Comparison of ENCODE assay signal across 10 cellular contexts in the genomic region with DNA sequence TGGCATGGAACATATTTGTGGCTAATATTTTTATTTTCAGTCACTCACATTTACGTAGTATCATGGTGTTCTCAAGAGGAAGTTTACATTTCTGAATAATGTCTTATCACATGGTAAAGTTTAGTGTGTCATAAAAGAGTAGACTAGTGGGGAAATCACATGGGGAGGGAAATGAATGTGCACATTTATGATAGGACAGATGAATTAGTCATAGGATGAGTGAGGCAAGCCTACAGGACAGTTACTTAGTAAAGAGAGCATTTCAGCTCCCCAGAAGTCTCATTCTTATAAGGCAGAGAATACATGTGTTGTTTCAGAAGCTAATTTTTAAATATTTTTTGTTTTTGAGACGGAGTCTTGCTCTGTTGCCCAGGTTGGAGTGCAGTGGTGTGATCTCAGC. TPM values are rescaled to one million over a fixed set of nuclear protein-coding genes. Genes with fewer than 3 reads are reported as not detected.
DNase-seq lines count a peak whose midpoint lies in the region; ATAC-seq and TF ChIP-seq lines count a peak whose summit lies in the region.
"Had no signal": no experiment of that assay in that cellular context is flagged by ENCODE, and none has a peak within 500 bp of the region (broad histone marks: within the 10 kb centered on the region; RNA-seq: fewer than 3 reads in every experiment).

No MANE protein-coding gene starts in this region.

- no peaks in the 10 kb centered on the region for H3K4me1 ChIP-seq in upper lobe of right lung

- no peak overlapping the region for H3K4me3 ChIP-seq in upper lobe of right lung
- H3K4me3 ChIP-seq: heart left ventricle had no signal

- H3K27me3 Mint-ChIP-seq in activated naive CD4-positive, alpha-beta T cell treated with anti-CD3 and anti-CD28 coated beads, Interleukin-2, amount 50 U/mL, for 24 hours, result no peaks in the 10 kb centered on the region
- no peaks in the 10 kb centered on the region for H3K27me3 Mint-ChIP-seq in T-helper 1 cell treated with Interleukin-12 subunit alpha and Interleukin-12 subunit beta and Interleukin-4 antibody, amounts not matched to agents 30 μg/mL and 1 μg/mL, for 36 hours (ENCODE audit: low read depth)

- no peak for DNase-seq in activated naive CD4-positive, alpha-beta T cell treated with Interleukin-2 at 50 U/mL for 16 hours
- DNase-seq in fibroblast of the conjunctiva (ENCODE audit: low read depth), result peak; percentile 46
- DNase-seq in upper lobe of right lung, result no peak
- DNase-seq in Right ventricle myocardium inferior (ENCODE audit: missing footprints), result no peak
- DNase-seq in iPS-NIHi7 (ENCODE audit: extremely low spot score), result no peak
- DNase-seq: heart left ventricle, NCI-H1092 had no signal

- H3K27me3 ChIP-seq in upper lobe of right lung, result no peaks in the 10 kb centered on the region
- H3K27me3 ChIP-seq: heart left ventricle had no signal

- no peak overlapping the region for H3K4me3 Mint-ChIP-seq in activated naive CD4-positive, alpha-beta T cell treated with anti-CD3 and anti-CD28 coated beads, Interleukin-2, amount 50 U/mL, for 24 hours
- peak overlapping the region; percentile 38 for H3K4me3 Mint-ChIP-seq in T-helper 1 cell treated with Interleukin-12 subunit alpha and Interleukin-12 subunit beta and Interleukin-4 antibody, amounts not matched to agents 30 μg/mL and 1 μg/mL, for 36 hours

- H3K27ac ChIP-seq in upper lobe of right lung, result no peak overlapping the region

- H3K4me1 Mint-ChIP-seq in activated naive CD4-positive, alpha-beta T cell treated with anti-CD3 and anti-CD28 coated beads, Interleukin-2, amount 50 U/mL, for 24 hours, result peaks cover 22% of the 10 kb centered on the region
- peaks cover 43% of the 10 kb centered on the region for H3K4me1 Mint-ChIP-seq in T-helper 1 cell treated with Interleukin-12 subunit alpha and Interleukin-12 subunit beta and Interleukin-4 antibody, amounts not matched to agents 30 μg/mL and 1 μg/mL, for 36 hours (ENCODE audit: low read depth)

- intact Hi-C loops in upper lobe of right lung (cut with DNase I) (no loop called here), Right ventricle myocardium inferior (cut with DNase I) (no loop called here)

- no peaks in the 10 kb centered on the region for H3K9me3 Mint-ChIP-seq in activated naive CD4-positive, alpha-beta T cell treated with anti-CD3 and anti-CD28 coated beads, Interleukin-2, amount 50 U/mL, for 24 hours
- H3K9me3 Mint-ChIP-seq in T-helper 1 cell treated with Interleukin-12 subunit alpha and Interleukin-12 subunit beta and Interleukin-4 antibody, amounts not matched to agents 30 μg/mL and 1 μg/mL, for 36 hours, result no peaks in the 10 kb centered on the region

- H3K36me3 Mint-ChIP-seq in activated naive CD4-positive, alpha-beta T cell treated with anti-CD3 and anti-CD28 coated beads, Interleukin-2, amount 50 U/mL, for 24 hours, result peaks cover 3% of the 10 kb centered on the region
- H3K36me3 Mint-ChIP-seq in T-helper 1 cell treated with Interleukin-12 subunit alpha and Interleukin-12 subunit beta and Interleukin-4 antibody, amounts not matched to agents 30 μg/mL and 1 μg/mL, for 36 hours (ENCODE audit: low read depth), result peaks cover 23% of the 10 kb centered on the region

- peak; percentile 73 for ATAC-seq in upper lobe of right lung
- ATAC-seq in Right ventricle myocardium inferior, result no peak
- ATAC-seq in GM21723 (IDR thresholded peaks at IDR 0.05; ENCODE audit: unreplicated experiment), result no peak
- ATAC-seq: heart left ventricle had no signal

- peak overlapping the region; percentile 68 for H3K27ac Mint-ChIP-seq in activated naive CD4-positive, alpha-beta T cell treated with anti-CD3 and anti-CD28 coated beads, Interleukin-2, amount 50 U/mL, for 24 hours
- H3K27ac Mint-ChIP-seq in T-helper 1 cell treated with Interleukin-12 subunit alpha and Interleukin-12 subunit beta and Interleukin-4 antibody, amounts not matched to agents 30 μg/mL and 1 μg/mL, for 36 hours, result peak overlapping the region; percentile 81

- H3K36me3 ChIP-seq in upper lobe of right lung, result no peaks in the 10 kb centered on the region
- H3K36me3 ChIP-seq: heart left ventricle had no signal

- H3K9me3 ChIP-seq in upper lobe of right lung, result no peaks in the 10 kb centered on the region
- H3K9me3 ChIP-seq: heart left ventricle had no signal

- no peak for TF ChIP-seq CTCF in upper lobe of right lung (IDR thresholded peaks at IDR 0.05)

RNA-seq across cellular contexts. Expression of gene GK, which starts 6.2 kb away (rescaled TPM):
- total RNA-seq in upper lobe of right lung (48.3 TPM), Right ventricle myocardium inferior (10.2 TPM)
